ENCODE assay signal across 8 cellular contexts in the genomic region with DNA sequence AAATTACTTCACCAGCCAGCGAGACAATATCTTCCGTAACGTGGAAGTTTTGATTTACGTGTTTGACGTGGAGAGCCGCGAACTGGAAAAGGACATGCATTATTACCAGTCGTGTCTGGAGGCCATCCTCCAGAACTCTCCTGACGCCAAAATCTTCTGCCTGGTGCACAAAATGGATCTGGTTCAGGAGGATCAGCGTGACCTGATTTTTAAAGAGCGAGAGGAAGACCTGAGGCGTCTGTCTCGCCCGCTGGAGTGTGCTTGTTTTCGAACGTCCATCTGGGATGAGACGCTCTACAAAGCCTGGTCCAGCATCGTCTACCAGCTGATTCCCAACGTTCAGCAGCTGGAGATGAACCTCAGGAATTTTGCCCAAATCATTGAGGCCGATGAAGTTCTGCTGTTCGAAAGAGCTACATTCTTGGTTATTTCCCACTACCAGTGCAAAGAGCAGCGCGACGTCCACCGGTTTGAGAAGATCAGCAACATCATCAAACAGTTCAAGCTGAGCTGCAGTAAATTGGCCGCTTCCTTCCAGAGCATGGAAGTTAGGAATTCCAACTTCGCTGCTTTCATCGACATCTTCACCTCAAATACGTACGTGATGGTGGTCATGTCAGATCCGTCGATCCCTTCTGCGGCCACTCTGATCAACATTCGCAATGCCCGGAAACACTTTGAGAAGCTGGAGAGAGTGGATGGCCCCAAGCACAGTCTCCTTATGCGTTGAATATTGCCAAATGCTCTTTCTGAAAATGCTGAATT. TPM values are rescaled to one million over a fixed set of nuclear protein-coding genes. Genes with fewer than 3 reads are reported as not detected.
DNase-seq lines count a peak whose midpoint lies in the region; ATAC-seq and TF ChIP-seq lines count a peak whose summit lies in the region.

No MANE protein-coding gene starts in this region.

- peaks cover 8% of the 10 kb centered on the region for H3K4me1 ChIP-seq in neural progenitor cell

- peaks cover 7% of the 10 kb centered on the region for H3K27me3 Mint-ChIP-seq in neural progenitor cell (ENCODE audit: insufficient read depth, low read depth)

- ATAC-seq in GM21528 (IDR thresholded peaks at IDR 0.05; ENCODE audit: low FRiP score, unreplicated experiment), result no peak
- no peak for ATAC-seq in HG03045 (IDR thresholded peaks at IDR 0.05; ENCODE audit: unreplicated experiment)

- H3K36me3 ChIP-seq in neural progenitor cell, result no peaks in the 10 kb centered on the region

- H3K27me3 ChIP-seq in neural progenitor cell, result no peaks in the 10 kb centered on the region

- H3K9me3 ChIP-seq in neural progenitor cell (ENCODE audit: low read depth), result no peaks in the 10 kb centered on the region

- H3K36me3 Mint-ChIP-seq in neural progenitor cell, result peaks cover 2% of the 10 kb centered on the region

- peak overlapping the region; percentile 90 for H3K4me2 ChIP-seq in neural progenitor cell

- DNase-seq in HFF-Myc (ENCODE audit: extremely low read depth, low read depth) (no peak), fibroblast of pulmonary artery (ENCODE audit: low read depth) (peak; percentile 46), neural progenitor cell (ENCODE audit: low spot score) (peak; percentile 45), SHP77 (lab: John Stamatoyannopoulos, UW) (no peak)

- H3K79me2 ChIP-seq in neural progenitor cell (ENCODE audit: low read depth), result peaks cover 25% of the 10 kb centered on the region

- H3K4me3 Mint-ChIP-seq in neural progenitor cell, result peak overlapping the region; percentile 94

- H3K27ac Mint-ChIP-seq in neural progenitor cell, result peak overlapping the region; percentile 84

- peaks cover 29% of the 10 kb centered on the region for H3K4me1 Mint-ChIP-seq in neural progenitor cell

- H3K27ac ChIP-seq in C4-2B (peak overlapping the region; percentile 89), VCaP (peak overlapping the region; percentile 98), neural progenitor cell (peak overlapping the region; percentile 94)

- H4K20me1 ChIP-seq in neural progenitor cell (ENCODE audit: low read depth), result peaks cover 19% of the 10 kb centered on the region

- no peak overlapping the region for H2AFZ ChIP-seq in neural progenitor cell (replicated peaks)

- peak overlapping the region; percentile 91 for H3K4me3 ChIP-seq in HFF-Myc (replicated peaks; ENCODE audit: low read depth, low read length)
- peak overlapping the region; percentile 91 for H3K4me3 ChIP-seq in fibroblast of pulmonary artery (replicated peaks; ENCODE audit: low read depth, low read length)
- peak overlapping the region; percentile 93 for H3K4me3 ChIP-seq in neural progenitor cell

- H3F3A ChIP-seq in neural progenitor cell (ENCODE audit: low read depth), result peaks cover 47% of the 10 kb centered on the region

- peaks cover 3% of the 10 kb centered on the region for H3K9me3 Mint-ChIP-seq in neural progenitor cell

- peak overlapping the region; percentile 81 for H3K9ac ChIP-seq in neural progenitor cell

- no peak for TF ChIP-seq CTCF in C4-2B (conservative IDR thresholded peaks at IDR 0.05)
- TF ChIP-seq CTCF in HFF-Myc (IDR thresholded peaks at IDR 0.05; ENCODE audit: low read depth, low read length, missing control alignments), result no peak
- no peak for TF ChIP-seq CTCF in VCaP (conservative IDR thresholded peaks at IDR 0.05)
- TF ChIP-seq CTCF in fibroblast of pulmonary artery (IDR thresholded peaks at IDR 0.05; ENCODE audit: low read length, missing control alignments), result no peak
- TF ChIP-seq CTCF in neural progenitor cell (IDR thresholded peaks at IDR 0.05), result no peak

RNA-seq across cellular contexts. Expression of gene RRAGA, which starts 0.8 kb away (rescaled TPM):
- total RNA-seq in neural progenitor cell (ENCODE audit: low replicate concordance), result 35.9 and 45.1 TPM in 2 replicates

RNA-seq across cellular contexts. Expression of gene SAXO1, which starts 17.0 kb away (rescaled TPM):
- 0.09 and 0.15 TPM in 2 replicates for total RNA-seq in neural progenitor cell (ENCODE audit: low replicate concordance)

RNA-seq across cellular contexts. Expression of gene HAUS6, which starts 52.6 kb away (rescaled TPM):
- 40.7 and 61.2 TPM in 2 replicates for total RNA-seq in neural progenitor cell (ENCODE audit: low replicate concordance)

Comparison
In these comparisons a context has a peak if more than half of its experiments do, and no peak if none do; other contexts are left out.
1. DNase-seq: peak in fibroblast of pulmonary artery (single experiment) and neural progenitor cell (single experiment); none in HFF-Myc (single experiment) and SHP77 (0 of 2).
2. Peak in every context shown above with its lines, with median percentiles within 50 percentile points of each other: H3K27ac ChIP-seq and H3K4me3 ChIP-seq.